In the genomic region with DNA sequence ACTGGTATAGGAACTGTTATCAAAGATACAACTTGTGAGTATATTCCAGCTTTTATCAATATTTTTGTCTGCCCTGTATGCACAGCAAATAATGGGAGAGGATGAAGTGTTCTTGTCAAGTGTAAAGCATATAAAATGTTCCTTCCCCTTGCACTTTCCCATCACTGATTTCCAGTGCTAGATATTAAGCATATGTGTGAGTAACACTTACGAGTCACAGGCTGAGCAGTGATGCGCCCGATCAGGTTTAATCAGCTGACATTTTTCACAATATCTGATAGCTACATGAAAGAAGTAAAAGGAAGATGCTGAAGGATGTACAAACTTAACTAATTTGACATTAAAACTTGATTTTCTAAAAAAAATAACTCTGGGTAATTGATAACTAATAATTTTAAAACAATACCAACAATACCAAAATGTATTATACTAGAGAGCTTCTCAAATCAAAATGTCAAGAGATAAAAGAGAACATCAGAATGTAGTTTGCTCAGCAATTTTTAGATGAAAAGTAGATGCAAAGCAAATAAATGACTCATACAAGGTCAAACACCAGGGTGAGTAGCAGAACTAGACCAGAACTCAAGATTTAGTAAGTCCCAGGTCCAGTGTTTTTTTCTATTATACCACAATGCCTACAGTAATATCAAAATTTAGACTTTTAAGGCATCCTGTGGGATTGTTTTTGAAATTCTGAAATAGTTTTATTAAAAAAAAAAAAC, we compare ENCODE assay signal across 11 cellular contexts.
DNase-seq lines count a peak whose midpoint lies in the region; ATAC-seq and TF ChIP-seq lines count a peak whose summit lies in the region.
"Had no signal": no experiment of that assay in that cellular context is flagged by ENCODE, and none has a peak within 500 bp of the region (broad histone marks: within the 10 kb centered on the region; RNA-seq: fewer than 3 reads in every experiment).

No MANE protein-coding gene starts in this region.

- peaks cover 33% of the 10 kb centered on the region for H3K36me3 Mint-ChIP-seq in activated naive CD4-positive, alpha-beta T cell treated with anti-CD3 and anti-CD28 coated beads, Interleukin-2, amount 50 U/mL, for 24 hours
- H3K36me3 Mint-ChIP-seq in stimulated activated memory B cell treated with anti-CD40 and anti-IgM and Interleukin-4, amounts not matched to agents 10 μg/mL and 1 μg/mL and 100 μg/mL, for 72 hours, result peaks cover 43% of the 10 kb centered on the region

- peaks cover 52% of the 10 kb centered on the region for H3K4me1 Mint-ChIP-seq in activated naive CD4-positive, alpha-beta T cell treated with anti-CD3 and anti-CD28 coated beads, Interleukin-2, amount 50 U/mL, for 24 hours
- H3K4me1 Mint-ChIP-seq in stimulated activated memory B cell treated with anti-CD40 and anti-IgM and Interleukin-4, amounts not matched to agents 10 μg/mL and 1 μg/mL and 100 μg/mL, for 72 hours, result no peaks in the 10 kb centered on the region

- ATAC-seq in SK-N-SH treated with all-trans-retinoic acid at 6 μM for 48 hours (peak; percentile 56), GM19467 (IDR thresholded peaks at IDR 0.05; ENCODE audit: unreplicated experiment) (no peak), GM21515 (IDR thresholded peaks at IDR 0.05; ENCODE audit: unreplicated experiment) (no peak)
- ATAC-seq in stimulated activated naive CD8-positive, alpha-beta T cell treated with anti-CD3 and anti-CD28 coated beads, Interleukin-15, Interleukin-2, amounts not matched to agents 100 U/mL and 50 U/mL, for 24 hours, result peak; percentile 80
- no peak for ATAC-seq in stimulated activated memory B cell treated with anti-CD40 and anti-IgM and Interleukin-4, amounts not matched to agents 10 μg/mL and 1 μg/mL and 100 μg/mL, for 72 hours
- ATAC-seq: GM12878, K562 had no signal

- peak overlapping the region; percentile 77 for H3K27ac Mint-ChIP-seq in activated naive CD4-positive, alpha-beta T cell treated with anti-CD3 and anti-CD28 coated beads, Interleukin-2, amount 50 U/mL, for 24 hours
- no peak overlapping the region for H3K27ac Mint-ChIP-seq in stimulated activated memory B cell treated with anti-CD40 and anti-IgM and Interleukin-4, amounts not matched to agents 10 μg/mL and 1 μg/mL and 100 μg/mL, for 72 hours

- no peaks in the 10 kb centered on the region for H3K9me3 Mint-ChIP-seq in activated naive CD4-positive, alpha-beta T cell treated with anti-CD3 and anti-CD28 coated beads, Interleukin-2, amount 50 U/mL, for 24 hours
- no peaks in the 10 kb centered on the region for H3K9me3 Mint-ChIP-seq in stimulated activated memory B cell treated with anti-CD40 and anti-IgM and Interleukin-4, amounts not matched to agents 10 μg/mL and 1 μg/mL and 100 μg/mL, for 72 hours

- no peaks in the 10 kb centered on the region for H3K27me3 Mint-ChIP-seq in activated naive CD4-positive, alpha-beta T cell treated with anti-CD3 and anti-CD28 coated beads, Interleukin-2, amount 50 U/mL, for 24 hours
- H3K27me3 Mint-ChIP-seq in stimulated activated memory B cell treated with anti-CD40 and anti-IgM and Interleukin-4, amounts not matched to agents 10 μg/mL and 1 μg/mL and 100 μg/mL, for 72 hours, result no peaks in the 10 kb centered on the region

- H3K4me3 Mint-ChIP-seq in activated naive CD4-positive, alpha-beta T cell treated with anti-CD3 and anti-CD28 coated beads, Interleukin-2, amount 50 U/mL, for 24 hours, result no peak overlapping the region
- no peak overlapping the region for H3K4me3 Mint-ChIP-seq in stimulated activated memory B cell treated with anti-CD40 and anti-IgM and Interleukin-4, amounts not matched to agents 10 μg/mL and 1 μg/mL and 100 μg/mL, for 72 hours

- DNase-seq in activated naive CD4-positive, alpha-beta T cell (lab: John Stamatoyannopoulos, UW), result no peak
- DNase-seq in fibroblast of gingiva (ENCODE audit: low read depth), result peak; percentile 8
- DNase-seq in stimulated activated naive CD8-positive, alpha-beta T cell treated with anti-CD3 and anti-CD28 coated beads, Interleukin-15, Interleukin-2, amounts not matched to agents 100 U/mL and 50 U/mL, for 24 hours, result no peak
- DNase-seq: effector CD8-positive, alpha-beta T cell had no signal

TF ChIP-seq in SK-N-SH treated with all-trans-retinoic acid at 6 μM for 48 hours, 23 proteins besides CTCF, POLR2A, EP300 and RAD21 (continues in another document):
- no peak for TF ChIP-seq TOX (CRISPR knock-in tag; IDR thresholded peaks at IDR 0.05; ENCODE audit: borderline replicate concordance)
- no peak for TF ChIP-seq ESRRG (CRISPR knock-in tag; IDR thresholded peaks at IDR 0.05)
- no peak for TF ChIP-seq CREB5 (CRISPR knock-in tag; IDR thresholded peaks at IDR 0.05; ENCODE audit: low read depth)
- no peak for TF ChIP-seq PPARA (CRISPR knock-in tag; IDR thresholded peaks at IDR 0.05; ENCODE audit: borderline replicate concordance)
- TF ChIP-seq ZFP3 (CRISPR knock-in tag; IDR thresholded peaks at IDR 0.05), result no peak
- TF ChIP-seq ZFP30 (CRISPR knock-in tag; IDR thresholded peaks at IDR 0.05), result no peak
- no peak for TF ChIP-seq ZNF565 (CRISPR knock-in tag; conservative IDR thresholded peaks at IDR 0.05; ENCODE audit: low read depth)
- TF ChIP-seq POU6F1 (CRISPR knock-in tag; IDR thresholded peaks at IDR 0.05; ENCODE audit: borderline replicate concordance, low read depth), result no peak
- TF ChIP-seq RARB (CRISPR knock-in tag; IDR thresholded peaks at IDR 0.05), result no peak
- no peak for TF ChIP-seq CSRNP3 (CRISPR knock-in tag; IDR thresholded peaks at IDR 0.05)
- TF ChIP-seq TSHZ2 (CRISPR knock-in tag; IDR thresholded peaks at IDR 0.05), result no peak
- TF ChIP-seq ZNF70 (CRISPR knock-in tag; IDR thresholded peaks at IDR 0.05), result no peak
- no peak for TF ChIP-seq BACH2 (CRISPR knock-in tag; IDR thresholded peaks at IDR 0.05; ENCODE audit: borderline replicate concordance)
- no peak for TF ChIP-seq ARNTL (CRISPR knock-in tag; IDR thresholded peaks at IDR 0.05; ENCODE audit: borderline replicate concordance, low read depth)
- TF ChIP-seq ISL1 (CRISPR knock-in tag; IDR thresholded peaks at IDR 0.05), result no peak
- TF ChIP-seq ZC3H10 (CRISPR knock-in tag; IDR thresholded peaks at IDR 0.05), result no peak
- TF ChIP-seq ZNF8 (CRISPR knock-in tag; IDR thresholded peaks at IDR 0.05), result no peak

Comparison
In these comparisons a context has a peak if more than half of its experiments do, and no peak if none do; other contexts are left out.
1. ATAC-seq: peak in SK-N-SH treated with all-trans-retinoic acid at 6 μM for 48 hours (single experiment) and stimulated activated naive CD8-positive, alpha-beta T cell treated with anti-CD3 and anti-CD28 coated beads, Interleukin-15, Interleukin-2, amounts not matched to agents 100 U/mL and 50 U/mL, for 24 hours (single experiment); none in GM19467 (single experiment), GM21515 (single experiment) and stimulated activated memory B cell treated with anti-CD40 and anti-IgM and Interleukin-4, amounts not matched to agents 10 μg/mL and 1 μg/mL and 100 μg/mL, for 72 hours (single experiment).